In the genomic region with DNA sequence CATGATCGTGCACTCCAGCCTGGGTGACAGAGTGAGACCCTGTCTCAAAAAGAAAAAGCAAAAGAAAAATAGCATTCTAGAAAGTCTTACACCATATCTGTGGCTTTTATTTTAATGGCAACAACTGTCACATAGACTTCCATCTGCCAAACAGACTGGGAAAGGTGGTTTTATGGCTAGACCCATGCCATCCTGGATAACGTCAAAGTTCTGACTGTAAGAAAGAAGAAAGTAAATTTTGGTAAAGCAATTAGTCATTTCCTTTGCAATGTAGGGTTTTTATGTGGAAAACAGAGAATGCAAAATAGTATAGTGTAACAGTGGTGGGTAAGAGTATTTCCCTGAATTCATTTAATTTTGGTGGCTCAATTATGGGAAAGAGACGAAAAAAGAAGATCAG, we compare ENCODE assay signal across 4 cellular contexts.
"Had no signal": no experiment of that assay in that cellular context is flagged by ENCODE, and none has a peak within 500 bp of the region (broad histone marks: within the 10 kb centered on the region; RNA-seq: fewer than 3 reads in every experiment).

No MANE protein-coding gene starts in this region.

- H3K27ac Mint-ChIP-seq: GM23338, H9 had no signal

- H3K4me3 Mint-ChIP-seq: GM23338, H9 had no signal

- H3K9me3 Mint-ChIP-seq: GM23338, H9 had no signal

- ATAC-seq: GM23338 had no signal

- DNase-seq: H9, HCEC 1CT, IMR-90 had no signal
